Comparison of ENCODE assay signal across 10 cellular contexts in genomic region chr1:162541619-162542141, GRCh38. TPM values are rescaled to one million over a fixed set of nuclear protein-coding genes. Genes with fewer than 3 reads are reported as not detected.
DNase-seq lines count a peak whose midpoint lies in the region; ATAC-seq, FAIRE-seq and TF ChIP-seq lines count a peak whose summit lies in the region.
"Had no signal": no experiment of that assay in that cellular context is flagged by ENCODE, and none has a peak within 500 bp of the region (broad histone marks: within the 10 kb centered on the region; RNA-seq: fewer than 3 reads in every experiment).

No MANE protein-coding gene starts in this region.

- TF ChIP-seq CTCF in body of pancreas (IDR thresholded peaks at IDR 0.05), result no peak

- H3K36me3 ChIP-seq in body of pancreas (replicated peaks in 1 of 2; ENCODE audit: insufficient read depth in 1 of 2, low read depth in 2 of 2), result no peaks in the 10 kb centered on the region

- H3K27ac ChIP-seq in body of pancreas, result no peak overlapping the region

- no peak for TF ChIP-seq POLR2A in H54 (IDR thresholded peaks at IDR 0.05; ENCODE audit: low read depth, low read length)
- TF ChIP-seq POLR2A in body of pancreas (IDR thresholded peaks at IDR 0.05), result no peak

- DNase-seq in H54 (ENCODE audit: insufficient read length, low spot score) (peak; percentile 48), body of pancreas (peak in 3 of 4 donors; percentile 17 to 55 (median 24)), hepatic stellate cell (ENCODE audit: low spot score) (peak; percentile 76), smooth muscle cell of the brain vasculature (ENCODE audit: low read depth, low spot score) (peak; percentile 47), HT-29 (ENCODE audit: low spot score) (no peak), NCI-H187 (lab: John Stamatoyannopoulos, UW) (no peak), T-helper 2 cell (no peak)
- DNase-seq: activated naive CD8-positive, alpha-beta T cell treated with anti-CD3 and anti-CD28 coated beads, Interleukin-2, amount 50 U/mL, for 24 hours had no signal

- no peaks in the 10 kb centered on the region for H3K4me1 ChIP-seq in body of pancreas

- no peak overlapping the region for H3K4me3 ChIP-seq in body of pancreas

- ATAC-seq in body of pancreas (peak; percentile 27), HG03342 (IDR thresholded peaks at IDR 0.05; ENCODE audit: unreplicated experiment) (no peak)
- ATAC-seq: activated naive CD8-positive, alpha-beta T cell treated with anti-CD3 and anti-CD28 coated beads, Interleukin-2, amount 50 U/mL, for 24 hours had no signal

- intact Hi-C loops in body of pancreas (cut with DNase I), result no loop called here

- no peaks in the 10 kb centered on the region for H3K27me3 ChIP-seq in body of pancreas

- 63 to 72% methylated on average over 5 of the region's 5 CpGs for WGBS in body of pancreas, 2 donors

- no peaks in the 10 kb centered on the region for H3K9me3 ChIP-seq in body of pancreas

- FAIRE-seq in H54 (lab: Jason Lieb, UNC), result peak; percentile 82
- FAIRE-seq: TTC549 had no signal

RNA-seq across cellular contexts. Expression of gene UAP1, which starts 19.8 kb away (rescaled TPM):
- total RNA-seq in body of pancreas, result 10 to 100 TPM; 57.9 to 66.6 TPM
- 33.4 and 44.2 TPM in 2 replicates for total RNA-seq in HT-29 (2014; rRNA removed; shearing (Covaris generic))

RNA-seq across cellular contexts. Expression of gene UHMK1, which starts 44.1 kb away (rescaled TPM):
- total RNA-seq in body of pancreas, result 10 to 100 TPM; 23.1 to 27.7 TPM
- total RNA-seq in HT-29 (2014; rRNA removed; shearing (Covaris generic)), result 24.0 and 28.1 TPM in 2 replicates

Comparison
In these comparisons a context has a peak if more than half of its experiments do, and no peak if none do; other contexts are left out.
1. DNase-seq: peak in H54 (single experiment), body of pancreas (3 of 4), hepatic stellate cell (single experiment) and smooth muscle cell of the brain vasculature (single experiment); none in HT-29 (single experiment), NCI-H187 (0 of 2) and T-helper 2 cell (0 of 5).